In genomic region chr6:38131527-38131965, GRCh38 we compare ENCODE assay signal across 9 cellular contexts.
DNase-seq lines count a peak whose midpoint lies in the region; ATAC-seq and TF ChIP-seq lines count a peak whose summit lies in the region.
"Had no signal": no experiment of that assay in that cellular context is flagged by ENCODE, and none has a peak within 500 bp of the region (broad histone marks: within the 10 kb centered on the region; RNA-seq: fewer than 3 reads in every experiment).

No MANE protein-coding gene starts in this region.

- POLR2A ChIA-PET in activated CD4-positive, alpha-beta T cell treated with anti-CD3 and anti-CD28 coated beads for 36 hours (lab: Charles Lee): no interaction called here
- POLR2A ChIA-PET in CD4-positive, alpha-beta T cell (lab: Charles Lee): no interaction called here

- peak overlapping the region; percentile 87 for H3K27ac Mint-ChIP-seq in activated CD4-positive, alpha-beta T cell treated with anti-CD3 and anti-CD28 coated beads for 36 hours
- no peak overlapping the region for H3K27ac Mint-ChIP-seq in CD4-positive, alpha-beta T cell

- H3K4me3 ChIP-seq in MG63 (no peak overlapping the region), epithelial cell of esophagus (ENCODE audit: low read length) (no peak overlapping the region), dorsolateral prefrontal cortex (no peak overlapping the region)
- H3K4me3 ChIP-seq: SJCRH30 had no signal

- intact Hi-C loops in activated CD4-positive, alpha-beta T cell treated with anti-CD3 and anti-CD28 coated beads for 36 hours (cut with DNase I, micrococcal nuclease): loop anchor here in 1 of 2 experiments (1.0 to 2.0 kb wide), 2 partner anchors 73 to 435 kb away; partner anchors contain the start of gene MDGA1
- intact Hi-C loops in sciatic nerve (cut with DNase I): no loop called here
- intact Hi-C loops in dorsolateral prefrontal cortex (cut with DNase I): no loop called here
- intact Hi-C loops in CD4-positive, alpha-beta T cell (cut with DNase I, micrococcal nuclease): no loop called here

- peak; percentile 91 for ATAC-seq in activated CD4-positive, alpha-beta T cell treated with anti-CD3 and anti-CD28 coated beads for 36 hours
- ATAC-seq in sciatic nerve: peak; percentile 85
- ATAC-seq in CD4-positive, alpha-beta T cell (ENCODE audit: poor library complexity): no peak

- H3K27me3 ChIP-seq in MG63: no peaks in the 10 kb centered on the region
- no peaks in the 10 kb centered on the region for H3K27me3 ChIP-seq in dorsolateral prefrontal cortex
- no peaks in the 10 kb centered on the region for H3K27me3 ChIP-seq in CD4-positive, alpha-beta T cell (ENCODE audit: control insufficient read depth, insufficient read depth, low read length)
- H3K27me3 ChIP-seq: SJCRH30 had no signal

- no peak overlapping the region for H3K4me3 Mint-ChIP-seq in activated CD4-positive, alpha-beta T cell treated with anti-CD3 and anti-CD28 coated beads for 36 hours
- H3K4me3 Mint-ChIP-seq in CD4-positive, alpha-beta T cell: no peak overlapping the region

- CTCF ChIA-PET in activated CD4-positive, alpha-beta T cell treated with anti-CD3 and anti-CD28 coated beads for 36 hours (lab: Charles Lee): no interaction called here
- CTCF ChIA-PET in CD4-positive, alpha-beta T cell (lab: Charles Lee): no interaction called here

- H3K27ac ChIP-seq in dorsolateral prefrontal cortex: no peak overlapping the region
- no peak overlapping the region for H3K27ac ChIP-seq in CD4-positive, alpha-beta T cell (ENCODE audit: low read depth, low read length)
- H3K27ac ChIP-seq: SJCRH30 had no signal

- DNase-seq in activated CD4-positive, alpha-beta T cell treated with anti-CD3 and anti-CD28 coated beads for 36 hours: peak; percentile 26
- DNase-seq in activated CD4-positive, alpha-beta T cell treated with anti-CD3 and anti-CD28 coated beads, Interleukin-2, amount 50 U/mL, for 1 hour: no peak
- peak; percentile 72 for DNase-seq in MG63
- peak; percentile 51 for DNase-seq in epithelial cell of esophagus (ENCODE audit: low read depth)
- DNase-seq in sciatic nerve (ENCODE audit: low spot score): no peak
- no peak for DNase-seq in dorsolateral prefrontal cortex
- DNase-seq in CD4-positive, alpha-beta T cell: no peak
- no peak for DNase-seq in amygdala (lab: John Stamatoyannopoulos, UW)
- DNase-seq: SJCRH30 had no signal

- no peaks in the 10 kb centered on the region for H3K27me3 Mint-ChIP-seq in activated CD4-positive, alpha-beta T cell treated with anti-CD3 and anti-CD28 coated beads for 36 hours
- H3K27me3 Mint-ChIP-seq in CD4-positive, alpha-beta T cell: no peaks in the 10 kb centered on the region

- peaks cover 13% of the 10 kb centered on the region for H3K36me3 ChIP-seq in MG63

- peaks cover 29% of the 10 kb centered on the region for H3K36me3 Mint-ChIP-seq in activated CD4-positive, alpha-beta T cell treated with anti-CD3 and anti-CD28 coated beads for 36 hours (ENCODE audit: low read depth)
- peaks cover 60% of the 10 kb centered on the region for H3K36me3 Mint-ChIP-seq in CD4-positive, alpha-beta T cell (ENCODE audit: low read depth)

- peaks cover 56% of the 10 kb centered on the region for H3K4me1 Mint-ChIP-seq in activated CD4-positive, alpha-beta T cell treated with anti-CD3 and anti-CD28 coated beads for 36 hours
- peaks cover 58% of the 10 kb centered on the region for H3K4me1 Mint-ChIP-seq in CD4-positive, alpha-beta T cell (ENCODE audit: low read depth)

- no peaks in the 10 kb centered on the region for H3K9me3 ChIP-seq in MG63
- H3K9me3 ChIP-seq in CD4-positive, alpha-beta T cell (ENCODE audit: control insufficient read depth, low read length): no peaks in the 10 kb centered on the region

- peaks cover 5% of the 10 kb centered on the region for H3K9me3 Mint-ChIP-seq in activated CD4-positive, alpha-beta T cell treated with anti-CD3 and anti-CD28 coated beads for 36 hours (ENCODE audit: low read depth)
- peaks cover 4% of the 10 kb centered on the region for H3K9me3 Mint-ChIP-seq in CD4-positive, alpha-beta T cell

- TF ChIP-seq CTCF in epithelial cell of esophagus (IDR thresholded peaks at IDR 0.05; ENCODE audit: insufficient read depth, low read depth, low read length, missing control alignments) (no peak), dorsolateral prefrontal cortex (IDR thresholded peaks at IDR 0.05 in 54 of 56, conservative IDR thresholded peaks at IDR 0.05 in 2 of 56; ENCODE audit: low read depth in 1 of 56, partially characterized antibody in 56 of 56) (no peak)
- no peak for TF ChIP-seq CTCF in CD4-positive, alpha-beta T cell (IDR thresholded peaks at IDR 0.05)

Comparison
In these comparisons a context has a peak if more than half of its experiments do, and no peak if none do; other contexts are left out.
1. DNase-seq: peak in activated CD4-positive, alpha-beta T cell treated with anti-CD3 and anti-CD28 coated beads for 36 hours (single experiment), MG63 (single experiment) and epithelial cell of esophagus (single experiment); none in activated CD4-positive, alpha-beta T cell treated with anti-CD3 and anti-CD28 coated beads, Interleukin-2, amount 50 U/mL, for 1 hour (single experiment), sciatic nerve (single experiment), dorsolateral prefrontal cortex (0 of 10), CD4-positive, alpha-beta T cell (0 of 10) and amygdala (0 of 56).